ENCODE assay signal across 34 cellular contexts in the genomic region with DNA sequence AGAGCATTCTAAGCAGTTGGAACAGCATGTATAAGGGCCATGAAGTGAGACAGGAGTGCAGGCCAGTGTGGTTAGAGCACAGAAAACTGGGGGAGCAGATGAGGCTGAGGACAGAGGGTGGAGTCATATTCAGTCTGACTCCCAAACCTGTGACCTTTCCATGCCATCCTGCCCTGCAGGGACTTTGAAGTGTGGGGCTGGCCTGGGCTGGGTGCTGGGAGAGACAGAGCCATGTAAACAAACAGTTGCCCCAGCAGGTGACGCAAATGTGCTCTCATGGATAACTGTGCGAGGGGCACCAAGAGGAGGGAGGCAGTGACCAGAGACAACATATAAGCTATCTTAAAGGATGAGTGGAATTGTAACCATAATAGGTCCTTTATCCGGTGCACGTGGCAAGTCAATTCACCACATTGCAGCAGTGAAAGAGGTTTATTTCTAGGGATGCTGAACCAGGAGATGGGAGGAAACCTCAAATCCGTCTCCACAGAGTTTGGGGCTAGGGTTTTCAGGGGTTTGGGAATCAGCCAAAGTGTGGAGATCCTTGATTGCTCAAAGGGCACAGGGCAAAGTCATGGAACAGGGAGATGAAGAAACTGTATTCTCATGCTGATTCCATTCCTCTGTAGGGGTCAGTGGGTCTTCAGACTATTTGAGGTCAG. TPM values are rescaled to one million over a fixed set of nuclear protein-coding genes. Genes with fewer than 3 reads are reported as not detected.
DNase-seq lines count a peak whose midpoint lies in the region; ATAC-seq, FAIRE-seq and TF ChIP-seq lines count a peak whose summit lies in the region.
"Had no signal": no experiment of that assay in that cellular context is flagged by ENCODE, and none has a peak within 500 bp of the region (broad histone marks: within the 10 kb centered on the region; RNA-seq: fewer than 3 reads in every experiment).

No MANE protein-coding gene starts in this region.

- DNase-seq in Right ventricle myocardium inferior (ENCODE audit: missing footprints) = no peak
- no peak for DNase-seq in cardiac septum (ENCODE audit: low spot score)
- no peak for DNase-seq in H1 (ENCODE audit: low read depth in 1 of 2, low spot score in 2 of 2)
- DNase-seq in spleen = peak; percentile 63
- no peak for DNase-seq in middle frontal gyrus (ENCODE audit: extremely low spot score, low spot score)
- DNase-seq in GM20000 (ENCODE audit: low spot score) = no peak
- DNase-seq: activated CD4-positive, alpha-beta T cell treated with anti-CD3 and anti-CD28 coated beads, Interleukin-2, amount 10 ng/mL, durations not matched to agents 7 days and 5 days; activated effector memory CD4-positive, alpha-beta T cell treated with Interleukin-2 at 50 U/mL for 16 hours; activated naive CD8-positive, alpha-beta T cell treated with anti-CD3 and anti-CD28 coated beads, Interleukin-2, amount 10 ng/mL, durations not matched to agents 7 days and 5 days; activated T-cell treated with anti-CD3 and anti-CD28 coated beads, Interleukin-2, amount 50 U/mL, for 1 hour; AML-193; caudate nucleus; CD4-positive, CD25-positive, alpha-beta regulatory T cell; cortex of kidney; effector memory CD4-positive, alpha-beta T cell; erythroblast; GM23248; MV-4-11; NCI-H1436; NCI-H2081 treated with DMSO at 0.1 percent for 48 hours; NCI-H226; NCI-H774; pancreas; retina; stomach; WERI-Rb-1 had no signal

- no peak overlapping the region for H2BK120ac ChIP-seq in H1 (replicated peaks; ENCODE audit: low read depth, low read length)

- H3K23ac ChIP-seq in H1 (ENCODE audit: insufficient read length) = no peak overlapping the region

- H2AFZ ChIP-seq in H1 (ENCODE audit: low read length) = peak overlapping the region; percentile 28; the same call in 1 of the 2 replicates
- H2AFZ ChIP-seq: GM23248 had no signal

- no peak overlapping the region for H3K14ac ChIP-seq in H1 (ENCODE audit: insufficient read length)

- H3K23me2 ChIP-seq in H1 (ENCODE audit: low read depth, low read length) = no peaks in the 10 kb centered on the region; the same call in 1 of the 2 replicates

- H3K27me3 ChIP-seq in H1 (replicated peaks in 1 of 4; ENCODE audit: control insufficient read depth in 3 of 4, extremely low read depth in 1 of 4, insufficient read depth in 3 of 4, low read length in 3 of 4) (no peaks in the 10 kb centered on the region), liver (ENCODE audit: control insufficient read depth in 4 of 4, insufficient read depth in 4 of 4, low read length in 3 of 4) (no peaks in the 10 kb centered on the region), spleen (replicated peaks in 1 of 7) (no peaks in the 10 kb centered on the region)
- H3K27me3 ChIP-seq: pancreas, stomach, tibial artery had no signal

- H4K20me1 ChIP-seq in H1 (replicated peaks in 1 of 2; ENCODE audit: control insufficient read depth in 1 of 2, insufficient read depth in 2 of 2, low read length in 2 of 2) = no peaks in the 10 kb centered on the region

- H3K4me3 ChIP-seq in H1 (ENCODE audit: extremely low read depth in 1 of 4, insufficient read depth in 2 of 4, low read depth in 3 of 4, low read length in 4 of 4) = no peak overlapping the region
- no peak overlapping the region for H3K4me3 ChIP-seq in liver (ENCODE audit: low read depth in 1 of 3, low read length in 3 of 3)
- no peak overlapping the region for H3K4me3 ChIP-seq in spleen
- H3K4me3 ChIP-seq: GM23248, lung, pancreas, stomach, tibial artery had no signal

- H3K9ac ChIP-seq in H1 (replicated peaks in 1 of 4; ENCODE audit: extremely low read depth in 1 of 4, low read depth in 3 of 4, low read length in 3 of 4) = no peak overlapping the region
- H3K9ac ChIP-seq in liver (ENCODE audit: low read depth in 1 of 2, low read length in 2 of 2) = peak overlapping the region in 1 of 2 donors; percentile 67
- H3K9ac ChIP-seq: GM23248 had no signal

- intact Hi-C loops in Right ventricle myocardium inferior (cut with DNase I) = no loop called here
- intact Hi-C loops in cardiac septum (cut with DNase I) = no loop called here
- intact Hi-C loops in spleen (cut with DNase I; ENCODE audit: low total_unique reads) = no loop called here

- no peak overlapping the region; the same call in 1 of the 2 replicates for H3K18ac ChIP-seq in H1 (ENCODE audit: extremely low read depth, low read length)

- no peak for TF ChIP-seq EP300 in H1 (IDR thresholded peaks at IDR 0.05; ENCODE audit: borderline replicate concordance in 1 of 2, low read depth in 2 of 2, low read length in 2 of 2)

- H4K91ac ChIP-seq in H1 (replicated peaks; ENCODE audit: insufficient read length, low read length) = peak overlapping the region; percentile 52

- TF ChIP-seq CTCF in H1 (IDR thresholded peaks at IDR 0.05; ENCODE audit: control extremely low read depth in 1 of 3, insufficient read depth in 1 of 3, low read depth in 1 of 3, low read length in 3 of 3) (no peak), liver (IDR thresholded peaks at IDR 0.05; ENCODE audit: low read depth, low read length, missing input control) (no peak), spleen (IDR thresholded peaks at IDR 0.05 in 8 of 11, conservative IDR thresholded peaks at IDR 0.05 in 3 of 11) (no peak), GM20000 (IDR thresholded peaks at IDR 0.05; ENCODE audit: extremely low read depth, missing control alignments) (no peak)

- no peak overlapping the region for H3K56ac ChIP-seq in H1 (replicated peaks; ENCODE audit: insufficient read length, low read depth, low read length)

- no peaks in the 10 kb centered on the region for H3K79me1 ChIP-seq in H1 (ENCODE audit: low read depth, low read length)

- POLR2A ChIA-PET in H1 (lab: Charles Lee; ENCODE audit: partially characterized antibody) = interaction anchor here (1.0 to 1.5 kb wide), 4 partner anchors 11 to 161 kb away, joined by 3 to 4 read pairs (median 4); no protein-coding TSS in a partner anchor

- H2AK5ac ChIP-seq in H1 (ENCODE audit: low read depth, low read length) = peak overlapping the region; percentile 17; the same call in 1 of the 2 replicates

- CTCF ChIA-PET in H1 (lab: Charles Lee; ENCODE audit: partially characterized antibody) = interaction anchor here (0.6 to 0.9 kb wide), 3 partner anchors 12 to 329 kb away, joined by 3 to 4 read pairs (median 3); no protein-coding TSS in a partner anchor

- H4K5ac ChIP-seq in H1 (ENCODE audit: insufficient read length, low read depth, low read length) = no peak overlapping the region

- H3K4me1 ChIP-seq in H1 (replicated peaks in 1 of 4; ENCODE audit: control insufficient read depth in 3 of 4, insufficient read depth in 4 of 4, low read length in 3 of 4) = peaks cover 8 to 13% (median 10%) of the 10 kb centered on the region in 4 experiments
- peaks cover 0 to 10% (median 5%) of the 10 kb centered on the region in 4 donors for H3K4me1 ChIP-seq in liver (ENCODE audit: control insufficient read depth in 4 of 4, insufficient read depth in 4 of 4, low read length in 3 of 4)
- peaks cover 0 to 7% (median 0%) of the 10 kb centered on the region in 6 donors for H3K4me1 ChIP-seq in spleen
- H3K4me1 ChIP-seq: pancreas, stomach, tibial artery had no signal

- H4K8ac ChIP-seq in H1 (ENCODE audit: extremely low read depth, insufficient read depth, low read length) = no peak overlapping the region

- WGBS in H1 (ENCODE audit: extremely low coverage in 1 of 2, insufficient coverage in 1 of 2, insufficient read length in 1 of 2, insufficient replicate concordance in 2 of 2, low coverage in 1 of 2, low lambda C conversion rate in 2 of 2, missing lambda C conversion rate in 1 of 2), 2 experiments = 86% methylated on average over 5 of the region's 5 CpGs; no CpG with 5 or more reads in 1 of the 2 experiments
- WGBS in liver = 60% methylated on average over 5 of the region's 5 CpGs
- 88 to 95% (median 91%) methylated on average over 5 of the region's 5 CpGs for WGBS in spleen, 5 donors

- H3K9me3 ChIP-seq in H1 (ENCODE audit: insufficient read depth in 2 of 2, low read depth in 1 of 2, low read length in 1 of 2) = no peaks in the 10 kb centered on the region
- H3K9me3 ChIP-seq in liver (ENCODE audit: control insufficient read depth in 4 of 4, low read length in 3 of 4) = no peaks in the 10 kb centered on the region
- H3K9me3 ChIP-seq in spleen = no peaks in the 10 kb centered on the region
- H3K9me3 ChIP-seq: pancreas, stomach, tibial artery had no signal

- ATAC-seq in Right ventricle myocardium inferior (peak; percentile 80), HG02759 (IDR thresholded peaks at IDR 0.05; ENCODE audit: unreplicated experiment) (no peak)
- ATAC-seq: natural killer cell treated with Interleukin-12 subunit alpha and Interleukin-12 subunit beta and Interleukin-15 and Interleukin-18, amount 100 ng/mL, for 72 hours; pancreas had no signal

- H2BK15ac ChIP-seq in H1 (ENCODE audit: low read length) = 0 out of 2 replicates have a peak overlapping the region, but pooled peaks have one; percentile 89

- peak overlapping the region; percentile 57; the same call in 1 of the 2 replicates for H2BK5ac ChIP-seq in H1 (ENCODE audit: low read depth, low read length)

- peak overlapping the region; percentile 33 for H3K4ac ChIP-seq in H1 (replicated peaks; ENCODE audit: insufficient read length, low read depth, low read length)

- H2BK20ac ChIP-seq in H1 (ENCODE audit: low read length) = peak overlapping the region; percentile 87; the same call in 1 of the 2 replicates

- H3K79me2 ChIP-seq in H1 (ENCODE audit: control insufficient read depth in 1 of 2, insufficient read depth in 2 of 2, low read length in 2 of 2) = no peaks in the 10 kb centered on the region

- H3K4me2 ChIP-seq in H1 (ENCODE audit: insufficient read depth in 1 of 2, low read depth in 2 of 2, low read length in 2 of 2) = 0 out of 4 replicates have a peak overlapping the region, but pooled peaks have one; percentile 8 to 19

- TF ChIP-seq RAD21 in H1 (IDR thresholded peaks at IDR 0.05 in 1 of 2, conservative IDR thresholded peaks at IDR 0.05 in 1 of 2; ENCODE audit: low read depth in 2 of 2, low read length in 2 of 2) = no peak
- TF ChIP-seq RAD21 in liver (IDR thresholded peaks at IDR 0.05) = peak; percentile 47 to 66

- no peak for TF ChIP-seq POLR2A in H1 (IDR thresholded peaks at IDR 0.05; ENCODE audit: control extremely low read depth in 1 of 2, low read depth in 2 of 2, low read length in 2 of 2)
- TF ChIP-seq POLR2A in spleen (IDR thresholded peaks at IDR 0.05) = no peak

- FAIRE-seq in H1 (lab: Jason Lieb, UNC) = no peak
- FAIRE-seq: A204.1, islet of Langerhans, pancreas, RCC 7860 had no signal

- H3K27ac ChIP-seq in H1 (ENCODE audit: low read depth, low read length) (no peak overlapping the region), liver (ENCODE audit: low read depth in 1 of 2, low read length in 2 of 2) (peak overlapping the region; percentile 66 to 68), spleen (no peak overlapping the region)
- H3K27ac ChIP-seq: GM23248, pancreas, stomach, tibial artery, WERI-Rb-1 had no signal

- peak overlapping the region; percentile 82; the same call in 1 of the 2 replicates for H2BK12ac ChIP-seq in H1 (ENCODE audit: low read depth, low read length)

- H3K36me3 ChIP-seq in H1 (ENCODE audit: control insufficient read depth in 2 of 4, insufficient read depth in 4 of 4, low read length in 3 of 4) (no peaks in the 10 kb centered on the region), liver (ENCODE audit: control insufficient read depth in 4 of 4, insufficient read depth in 3 of 4, low read depth in 1 of 4, low read length in 3 of 4) (no peaks in the 10 kb centered on the region), spleen (no peaks in the 10 kb centered on the region)
- H3K36me3 ChIP-seq: pancreas, stomach, tibial artery, WERI-Rb-1 had no signal

RNA-seq across cellular contexts. Expression of a gene that starts 7.0 kb away (rescaled TPM):
- total RNA-seq in Right ventricle myocardium inferior (144 TPM), cardiac septum (118 TPM), liver (10 to 100 TPM; 74.2 to 92.3 TPM), spleen (100 to 1,000 TPM in 6 of 7 donors, 10 to 100 TPM in 1; 92.2 to 153 (median 115) TPM)
- 96.7 and 103 TPM in 2 replicates for total RNA-seq in H1 (2021; fragmentation: NEBNext Ultra II Directional; extraction: Animal tissue kit (Norgen Biotek cat#: 25700))
- polyA plus RNA-seq in H1 (2011; rRNA removed) (97.5 and 118 TPM in 2 replicates), liver (10 to 100 TPM; 44.3 to 52.3 TPM), spleen (10 to 100 TPM; 31.6 to 51.3 (median 43.5) TPM)
- 107 TPM for polyA plus RNA-seq in H1 (2011; cell fraction: cytosol; rRNA removed)
- 106 TPM for polyA plus RNA-seq in H1 (2011; cell fraction: nucleus; rRNA removed)
- 84.9 to 99.8 TPM (median 87.2 TPM) in 4 replicates for polyA plus RNA-seq in H1 (2012, experiment 1 of 2)
- polyA plus RNA-seq in H1 (2012, experiment 2 of 2) = 26.2 TPM
- polyA plus RNA-seq in H1 (2013, experiment 1 of 2) = 63.6 TPM
- 64.8 TPM for polyA plus RNA-seq in H1 (2013, experiment 2 of 2)
- polyA minus RNA-seq in H1 (2011; rRNA and poly(A)+ RNA removed) = 245 and 262 TPM in 2 replicates
- 79.9 TPM for polyA minus RNA-seq in H1 (2011; cell fraction: cytosol; rRNA and poly(A)+ RNA removed)
- polyA minus RNA-seq in H1 (2011; cell fraction: nucleus; rRNA and poly(A)+ RNA removed) = 130 TPM

Comparison
In these comparisons a context has a peak if more than half of its experiments do, and no peak if none do; other contexts are left out.
1. H3K27ac ChIP-seq: peak in liver (2 of 2); none in H1 (single experiment) and spleen (0 of 8).